ENCODE assay signal across 8 cellular contexts in genomic region chr17:48611213-48611612, GRCh38. TPM values are rescaled to one million over a fixed set of nuclear protein-coding genes. Genes with fewer than 3 reads are reported as not detected.
DNase-seq lines count a peak whose midpoint lies in the region; TF ChIP-seq lines count a peak whose summit lies in the region.

No MANE protein-coding gene starts in this region.

- no peak for DNase-seq in BE2C
- no peak for DNase-seq in HFFc6
- DNase-seq in adipocyte (ENCODE audit: low read depth): no peak
- DNase-seq in AG08395 (ENCODE audit: low spot score): no peak
- no peak for DNase-seq in amniotic stem cell (lab: John Stamatoyannopoulos, UW)
- DNase-seq in H4 (ENCODE audit: low spot score): no peak
- DNase-seq in EL: no peak

- H3K36me3 ChIP-seq in BE2C (no peaks in the 10 kb centered on the region), adipocyte (ENCODE audit: control insufficient read depth, insufficient read depth, low read length, severe bottlenecking) (no peaks in the 10 kb centered on the region), muscle layer of colon (ENCODE audit: insufficient read depth, low read length) (no peaks in the 10 kb centered on the region)

- H3K9ac ChIP-seq in adipocyte (ENCODE audit: low read length): peak overlapping the region; percentile 94
- H3K9ac ChIP-seq in muscle layer of colon (ENCODE audit: low read length): peak overlapping the region; percentile 27

- H3K4me3 Mint-ChIP-seq in HFFc6: peak overlapping the region; percentile 59; the same call in 1 of the 2 replicates

- peaks cover 79% of the 10 kb centered on the region for H3K27me3 Mint-ChIP-seq in HFFc6 (ENCODE audit: insufficient read depth)

- peaks cover 11% of the 10 kb centered on the region for H3K4me1 Mint-ChIP-seq in HFFc6 (ENCODE audit: low read depth)

- H3K27me3 ChIP-seq in BE2C (peaks cover 95% of the 10 kb centered on the region), adipocyte (replicated peaks; ENCODE audit: control insufficient read depth, insufficient read depth, low read length) (peaks cover 10% of the 10 kb centered on the region), muscle layer of colon (ENCODE audit: control insufficient read depth in 1 of 2, insufficient read depth in 2 of 2, low read length in 2 of 2) (peaks cover 31 to 70% of the 10 kb centered on the region in 2 donors)

- H3K27ac ChIP-seq in muscle layer of colon (ENCODE audit: low read depth, low read length): peak overlapping the region; percentile 57

- H3K4me3 ChIP-seq in BE2C (ENCODE audit: low read depth, low read length) (peak overlapping the region; percentile 13; the same call in 1 of the 2 replicates), adipocyte (ENCODE audit: low read length) (peak overlapping the region; percentile 86), muscle layer of colon (ENCODE audit: low read depth in 1 of 2, low read length in 2 of 2) (peak overlapping the region; percentile 51 to 74)

- H3K9me3 ChIP-seq in BE2C (no peaks in the 10 kb centered on the region), adipocyte (ENCODE audit: control insufficient read depth, low read length) (no peaks in the 10 kb centered on the region), muscle layer of colon (ENCODE audit: low read length) (no peaks in the 10 kb centered on the region)

- H3K4me1 ChIP-seq in BE2C (no peaks in the 10 kb centered on the region), adipocyte (ENCODE audit: control insufficient read depth, insufficient read depth, low read length) (peaks cover 23% of the 10 kb centered on the region), muscle layer of colon (ENCODE audit: insufficient read depth, low read length) (peaks cover 3% of the 10 kb centered on the region)

- no peak overlapping the region for H3K27ac Mint-ChIP-seq in HFFc6

- H3K9me3 Mint-ChIP-seq in HFFc6: no peaks in the 10 kb centered on the region

- no peak for TF ChIP-seq CTCF in BE2C (IDR thresholded peaks at IDR 0.05; ENCODE audit: low read depth, low read length)
- TF ChIP-seq CTCF in HFFc6 (IDR thresholded peaks at IDR 0.05): no peak

- no peaks in the 10 kb centered on the region for H3K36me3 Mint-ChIP-seq in HFFc6 (ENCODE audit: low read depth)

RNA-seq across cellular contexts. Expression of gene HOXB7, which starts 0.4 kb away (rescaled TPM):
- not detected for polyA plus RNA-seq in BE2C (2012; ENCODE audit: insufficient read depth, insufficient read length, low read depth)
- total RNA-seq in HFFc6 (2021; fragmentation: NEBNext Ultra II Directional; extraction: Animal tissue kit (Norgen Biotek cat#: 25700)): not detected
- 21.2 and 22.4 TPM in 2 replicates for total RNA-seq in H4 (2014; rRNA removed; shearing (Covaris generic))

RNA-seq across cellular contexts. Expression of gene HOXB8, which starts 3.9 kb away (rescaled TPM):
- polyA plus RNA-seq in BE2C (2012; ENCODE audit: insufficient read depth, insufficient read length, low read depth): not detected
- not detected for total RNA-seq in HFFc6 (2021; fragmentation: NEBNext Ultra II Directional; extraction: Animal tissue kit (Norgen Biotek cat#: 25700))
- 1.2 and 6.3 TPM in 2 replicates for total RNA-seq in H4 (2014; rRNA removed; shearing (Covaris generic))

RNA-seq across cellular contexts. Expression of gene HOXB6, which starts 6.4 kb away (rescaled TPM):
- polyA plus RNA-seq in BE2C (2012; ENCODE audit: insufficient read depth, insufficient read length, low read depth): not detected
- not detected for total RNA-seq in HFFc6 (2021; fragmentation: NEBNext Ultra II Directional; extraction: Animal tissue kit (Norgen Biotek cat#: 25700))
- 1.4 and 3.1 TPM in 2 replicates for total RNA-seq in H4 (2014; rRNA removed; shearing (Covaris generic))

RNA-seq across cellular contexts. Expression of gene HOXB9, which starts 14.9 kb away (rescaled TPM):
- not detected for polyA plus RNA-seq in BE2C (2012; ENCODE audit: insufficient read depth, insufficient read length, low read depth)
- not detected for total RNA-seq in HFFc6 (2021; fragmentation: NEBNext Ultra II Directional; extraction: Animal tissue kit (Norgen Biotek cat#: 25700))
- total RNA-seq in H4 (2014; rRNA removed; shearing (Covaris generic)): 23.1 and 26.1 TPM in 2 replicates

RNA-seq across cellular contexts. Expression of gene HOXB5, which starts 17.6 kb away (rescaled TPM):
- not detected for polyA plus RNA-seq in BE2C (2012; ENCODE audit: insufficient read depth, insufficient read length, low read depth)
- total RNA-seq in HFFc6 (2021; fragmentation: NEBNext Ultra II Directional; extraction: Animal tissue kit (Norgen Biotek cat#: 25700)): not detected
- total RNA-seq in H4 (2014; rRNA removed; shearing (Covaris generic)): 0.43 TPM in 1 of 2 replicates, not detected in the other

Comparison
In these comparisons a context has a peak if more than half of its experiments do, and no peak if none do; other contexts are left out.
1. H3K4me3 ChIP-seq: peak in every context shown above with its lines; median percentile 86 in adipocyte; 62 in muscle layer of colon; 13 in BE2C.
2. RNA of gene HOXB7, which starts 0.4 kb away (total RNA-seq): 21.2 to 22.4 TPM in H4; not detected in HFFc6; every median in the first group is over 10 times any median in the second.